Comparison of ENCODE assay signal across 23 cellular contexts in genomic region chr2:236688157-236688556, GRCh38.
"Had no signal": no experiment of that assay in that cellular context is flagged by ENCODE, and none has a peak within 500 bp of the region (broad histone marks: within the 10 kb centered on the region; RNA-seq: fewer than 3 reads in every experiment).

No MANE protein-coding gene starts in this region.

- H3K36me3 Mint-ChIP-seq: activated naive CD4-positive, alpha-beta T cell treated with anti-CD3 and anti-CD28 coated beads, Interleukin-2, amount 50 U/mL, for 72 hours had no signal

- DNase-seq: activated CD4-positive, alpha-beta T cell treated with anti-CD3 and anti-CD28 coated beads, Interleukin-2, amount 10 ng/mL, durations not matched to agents 7 days and 5 days; activated CD8-positive, alpha-beta T cell treated with anti-CD3 and anti-CD28 coated beads, Interleukin-2, amount 10 ng/mL, durations not matched to agents 7 days and 5 days; brain microvascular endothelial cell; effector memory CD4-positive, alpha-beta T cell; glutamatergic neuron; left colon; lower lobe of right lung; retina; stimulated activated CD4-positive, alpha-beta T cell treated with anti-CD3 and anti-CD28 coated beads, Interleukin-4, amount 100 ng/mL, for 24 hours; stimulated activated naive CD4-positive, alpha-beta T cell treated with Interleukin-2 at 50 U/mL for 16 hours; uterus had no signal

- H3K27me3 Mint-ChIP-seq: activated CD4-positive, alpha-beta T cell treated with anti-CD3 and anti-CD28 coated beads, Interleukin-2, amount 10 ng/mL, durations not matched to agents 7 days and 5 days had no signal

- H3K27ac Mint-ChIP-seq: activated CD4-positive, alpha-beta T cell treated with anti-CD3 and anti-CD28 coated beads, Interleukin-2, amount 10 ng/mL, durations not matched to agents 7 days and 5 days; activated CD8-positive, alpha-beta T cell treated with anti-CD3 and anti-CD28 coated beads, Interleukin-2, amount 10 ng/mL, durations not matched to agents 7 days and 5 days; activated naive CD4-positive, alpha-beta T cell treated with anti-CD3 and anti-CD28 coated beads, Interleukin-2, amount 50 U/mL, for 72 hours; activated T-helper 1 cell treated with anti-CD3 and anti-CD28 coated beads, Interleukin-12 subunit alpha, Interleukin-12 subunit beta, Interleukin-2, Interleukin-4 antibody, amounts not matched to agents 30 ng/mL and 10 ng/mL and 1 ng/mL, durations not matched to agents 14 hours and 24 hours and 36 hours; progenitor cell of endocrine pancreas had no signal

- H3K9me3 Mint-ChIP-seq: activated CD4-positive, alpha-beta T cell treated with anti-CD3 and anti-CD28 coated beads, Interleukin-2, amount 10 ng/mL, durations not matched to agents 7 days and 5 days; activated naive CD4-positive, alpha-beta T cell treated with anti-CD3 and anti-CD28 coated beads, Interleukin-2, amount 50 U/mL, for 72 hours; activated T-helper 1 cell treated with anti-CD3 and anti-CD28 coated beads, Interleukin-12 subunit alpha, Interleukin-12 subunit beta, Interleukin-2, Interleukin-4 antibody, amounts not matched to agents 30 ng/mL and 10 ng/mL and 1 ng/mL, durations not matched to agents 14 hours and 24 hours and 36 hours; central memory CD8-positive, alpha-beta T cell had no signal

- H3K9me3 ChIP-seq: lower lobe of right lung, spleen, tibial nerve, uterus had no signal

- H3K27ac ChIP-seq: brain microvascular endothelial cell, lower lobe of right lung, spleen, uterus had no signal

- FAIRE-seq: colon, endothelial cell of umbilical vein, frontal cortex, islet of Langerhans had no signal

- H3K4me1 ChIP-seq: lower lobe of right lung, uterus had no signal

- H3K4me1 Mint-ChIP-seq: activated CD4-positive, alpha-beta T cell treated with anti-CD3 and anti-CD28 coated beads, Interleukin-2, amount 10 ng/mL, durations not matched to agents 7 days and 5 days; central memory CD8-positive, alpha-beta T cell had no signal

- ATAC-seq: activated CD4-positive, CD25-positive, alpha-beta regulatory T cell treated with anti-CD3 and anti-CD28 coated beads, Interleukin-2, amount 50 U/mL, for 24 hours; activated CD8-positive, alpha-beta T cell treated with anti-CD3 and anti-CD28 coated beads, Interleukin-2, amount 10 ng/mL, durations not matched to agents 7 days and 5 days; activated naive CD4-positive, alpha-beta T cell treated with anti-CD3 and anti-CD28 coated beads, Interleukin-2, amount 50 U/mL, for 72 hours; left colon; SK-N-SH treated with all-trans-retinoic acid at 6 μM for 48 hours had no signal

- H3K36me3 ChIP-seq: brain microvascular endothelial cell, lower lobe of right lung, spleen, tibial nerve, uterus had no signal

- H3K4me3 ChIP-seq: lower lobe of right lung, spleen, tibial nerve, uterus had no signal

- H3K4me3 Mint-ChIP-seq: activated CD4-positive, alpha-beta T cell treated with anti-CD3 and anti-CD28 coated beads, Interleukin-2, amount 10 ng/mL, durations not matched to agents 7 days and 5 days; activated CD8-positive, alpha-beta T cell treated with anti-CD3 and anti-CD28 coated beads, Interleukin-2, amount 10 ng/mL, durations not matched to agents 7 days and 5 days; activated T-helper 1 cell treated with anti-CD3 and anti-CD28 coated beads, Interleukin-12 subunit alpha, Interleukin-12 subunit beta, Interleukin-2, Interleukin-4 antibody, amounts not matched to agents 30 ng/mL and 10 ng/mL and 1 ng/mL, durations not matched to agents 14 hours and 24 hours and 36 hours; central memory CD8-positive, alpha-beta T cell had no signal

- H3K27me3 ChIP-seq: brain microvascular endothelial cell, tibial nerve, uterus had no signal
